ENCODE assay signal across 8 cellular contexts in the genomic region with DNA sequence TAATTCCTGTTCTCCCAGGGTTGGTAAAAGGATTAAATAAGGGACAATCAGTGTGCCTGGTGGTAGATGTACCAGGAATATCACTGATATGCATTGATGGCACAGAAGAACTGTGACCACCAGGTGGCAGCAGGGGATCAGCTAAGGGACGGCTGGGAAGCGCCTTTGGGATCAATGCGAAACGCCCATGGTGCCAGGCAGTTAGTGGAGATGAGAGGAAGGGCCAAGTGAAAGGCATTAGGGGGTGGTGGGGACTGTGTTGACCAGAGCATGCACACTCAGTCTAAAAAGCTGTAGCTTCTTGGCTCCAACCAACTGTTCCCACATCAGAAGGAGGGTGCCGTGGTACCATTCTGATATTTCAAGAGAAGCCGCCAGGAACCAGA. TPM values are rescaled to one million over a fixed set of nuclear protein-coding genes. Genes with fewer than 3 reads are reported as not detected.
DNase-seq lines count a peak whose midpoint lies in the region; ATAC-seq lines count a peak whose summit lies in the region.

No MANE protein-coding gene starts in this region.

- no peak overlapping the region for H3K4me3 Mint-ChIP-seq in activated T-cell treated with anti-CD3 and anti-CD28 coated beads, Interleukin-2, amount 50 U/mL, for 72 hours

- H3K27ac Mint-ChIP-seq in activated T-cell treated with anti-CD3 and anti-CD28 coated beads, Interleukin-2, amount 50 U/mL, for 72 hours = no peak overlapping the region

- ATAC-seq in HG02981 (IDR thresholded peaks at IDR 0.05; ENCODE audit: unreplicated experiment) = peak; percentile 46
- peak; percentile 37 to 51 for ATAC-seq in activated T-cell treated with anti-CD3 and anti-CD28 coated beads, Interleukin-2, amount 50 U/mL, for 72 hours (replicated peaks in 1 of 2)

- no peaks in the 10 kb centered on the region for H3K36me3 Mint-ChIP-seq in activated T-cell treated with anti-CD3 and anti-CD28 coated beads, Interleukin-2, amount 50 U/mL, for 72 hours (ENCODE audit: insufficient read depth in 2 of 2)

- no peaks in the 10 kb centered on the region for H3K27me3 Mint-ChIP-seq in activated T-cell treated with anti-CD3 and anti-CD28 coated beads, Interleukin-2, amount 50 U/mL, for 72 hours (ENCODE audit: low read depth)

- H3K4me1 Mint-ChIP-seq in activated T-cell treated with anti-CD3 and anti-CD28 coated beads, Interleukin-2, amount 50 U/mL, for 72 hours (ENCODE audit: low read depth) = peaks cover 21% of the 10 kb centered on the region

- H3K9me3 Mint-ChIP-seq in activated T-cell treated with anti-CD3 and anti-CD28 coated beads, Interleukin-2, amount 50 U/mL, for 72 hours = no peaks in the 10 kb centered on the region

- peak; percentile 61 for DNase-seq in SIG-M5 treated with dmso at 0.1 percent for 504 hours (lab: John Stamatoyannopoulos, UW; ENCODE audit: unreplicated experiment)
- no peak for DNase-seq in SIG-M5 (lab: John Stamatoyannopoulos, UW)
- DNase-seq in NCI-H748 (lab: John Stamatoyannopoulos, UW; ENCODE audit: unreplicated experiment) = peak; percentile 83
- DNase-seq in activated T-cell treated with anti-CD3 and anti-CD28 coated beads, Interleukin-2, amount 50 U/mL, for 72 hours = peak in 1 of 2 donors; percentile 65
- peak; percentile 61 for DNase-seq in germinal center (ENCODE audit: low spot score)
- DNase-seq in nucleus accumbens (lab: John Stamatoyannopoulos, UW) = peak in 30 of 56 donors; percentile 7 to 91 (median 25)
- DNase-seq in GF-D8 (lab: John Stamatoyannopoulos, UW) = no peak

RNA-seq across cellular contexts. Expression of a gene that starts 55.6 kb away (rescaled TPM):
- 1 to 10 TPM; 1.6 to 3.7 TPM for total RNA-seq in activated T-cell treated with anti-CD3 and anti-CD28 coated beads, Interleukin-2, amount 50 U/mL, for 72 hours

Comparison
In these comparisons a context has a peak if more than half of its experiments do, and no peak if none do; other contexts are left out.
1. DNase-seq: peak in SIG-M5 treated with dmso at 0.1 percent for 504 hours (single experiment), NCI-H748 (single experiment), germinal center (single experiment) and nucleus accumbens (30 of 56); none in SIG-M5 (single experiment) and GF-D8 (single experiment).